ENCODE assay signal across 9 cellular contexts in genomic region chr16:30371248-30371816, GRCh38. TPM values are rescaled to one million over a fixed set of nuclear protein-coding genes. Genes with fewer than 3 reads are reported as not detected.
DNase-seq lines count a peak whose midpoint lies in the region; FAIRE-seq and TF ChIP-seq lines count a peak whose summit lies in the region.
"Had no signal": no experiment of that assay in that cellular context is flagged by ENCODE, and none has a peak within 500 bp of the region (broad histone marks: within the 10 kb centered on the region; RNA-seq: fewer than 3 reads in every experiment).

No MANE protein-coding gene starts in this region.

- peak overlapping the region; percentile 73 for H3K4me3 ChIP-seq in ACC112 (ENCODE audit: low read depth, low read length)
- peak overlapping the region; percentile 50 for H3K4me3 ChIP-seq in HUES6 (ENCODE audit: low read depth, low read length)
- H3K4me3 ChIP-seq in muscle layer of colon (ENCODE audit: low read depth in 1 of 2, low read length in 2 of 2), result peak overlapping the region; percentile 52 to 79
- no peak overlapping the region for H3K4me3 ChIP-seq in lower leg skin (ENCODE audit: low read depth, poor library complexity, severe bottlenecking)

- H3K9ac ChIP-seq in HUES6 (ENCODE audit: low read length), result no peak overlapping the region
- H3K9ac ChIP-seq in muscle layer of colon (ENCODE audit: low read length), result peak overlapping the region; percentile 7

- H3K36me3 ChIP-seq in ACC112 (ENCODE audit: insufficient read depth, low read length) (peaks cover 3% of the 10 kb centered on the region; the same call in 1 of the 2 replicates), HUES6 (ENCODE audit: control insufficient read depth, insufficient read depth, low read length) (no peaks in the 10 kb centered on the region), muscle layer of colon (ENCODE audit: insufficient read depth, low read length) (no peaks in the 10 kb centered on the region)

- H3K9me3 ChIP-seq in HUES6 (ENCODE audit: control insufficient read depth, insufficient read depth, low read depth, low read length), result no peaks in the 10 kb centered on the region
- no peaks in the 10 kb centered on the region for H3K9me3 ChIP-seq in muscle layer of colon (ENCODE audit: low read length)

- DNase-seq in caudate nucleus (lab: John Stamatoyannopoulos, UW) (no peak), lower leg skin (ENCODE audit: low spot score in 2 of 2) (no peak), frontal cortex (ENCODE audit: low spot score in 2 of 2) (no peak), cortex of kidney (lab: John Stamatoyannopoulos, UW) (no peak), iPS-NIHi11 (ENCODE audit: low spot score) (no peak)

- H3K27ac ChIP-seq in ACC112 (ENCODE audit: low read depth, low read length) (peak overlapping the region; percentile 28; the same call in 1 of the 2 replicates), HUES6 (ENCODE audit: low read depth, low read length) (no peak overlapping the region), caudate nucleus (ENCODE audit: low read depth, low read length) (peak overlapping the region; percentile 98), muscle layer of colon (ENCODE audit: low read depth, low read length) (peak overlapping the region; percentile 73)

- H3K4me1 ChIP-seq in ACC112 (ENCODE audit: control insufficient read depth, insufficient read depth, low read length, unreplicated experiment), result peaks cover 14% of the 10 kb centered on the region
- peaks cover 30% of the 10 kb centered on the region for H3K4me1 ChIP-seq in HUES6 (ENCODE audit: control insufficient read depth, insufficient read depth, low read length)
- peaks cover 27% of the 10 kb centered on the region for H3K4me1 ChIP-seq in muscle layer of colon (ENCODE audit: insufficient read depth, low read length)

- no peaks in the 10 kb centered on the region for H3K27me3 ChIP-seq in ACC112 (ENCODE audit: insufficient read depth, low read length)
- no peaks in the 10 kb centered on the region for H3K27me3 ChIP-seq in HUES6 (ENCODE audit: control insufficient read depth, insufficient read depth, low read length)
- no peaks in the 10 kb centered on the region for H3K27me3 ChIP-seq in muscle layer of colon (ENCODE audit: control insufficient read depth in 1 of 2, insufficient read depth in 2 of 2, low read length in 2 of 2)

- WGBS in lower leg skin, 2 donors, result 23 to 24% methylated on average over 11 of the region's 11 CpGs

- FAIRE-seq in frontal cortex (lab: Jason Lieb, UNC), result no peak

- TF ChIP-seq POLR2A in lower leg skin (IDR thresholded peaks at IDR 0.05), result no peak

- intact Hi-C loops in lower leg skin (cut with DNase I; ENCODE audit: low total_unique reads), result no loop called here

- peaks cover 37% of the 10 kb centered on the region for H3K79me2 ChIP-seq in ACC112 (ENCODE audit: control insufficient read depth, insufficient read depth, low read length, unreplicated experiment)

- no peak for TF ChIP-seq CTCF in lower leg skin (IDR thresholded peaks at IDR 0.05)

- H2AFZ ChIP-seq in ACC112 (ENCODE audit: low read length, unreplicated experiment), result no peak overlapping the region

RNA-seq across cellular contexts. Expression of gene TBC1D10B, which starts 1.0 kb away (rescaled TPM):
- total RNA-seq in lower leg skin, result 10 to 100 TPM; 33.2 to 51.8 (median 41.9) TPM
- total RNA-seq in frontal cortex, result 25.3 TPM

RNA-seq across cellular contexts. Expression of gene MYL11, which starts 3.3 kb away (rescaled TPM):
- total RNA-seq in lower leg skin, result 1 to 10 TPM in 1 of 4 donors, under 1 TPM in 1, not detected in 2; 0.79 to 2.1 TPM
- total RNA-seq in frontal cortex, result not detected
- total RNA-seq: T-helper 1 cell treated with Interleukin-12 subunit alpha and Interleukin-12 subunit beta and Interleukin-4 antibody, amounts not matched to agents 30 ng/mL and 1 ng/mL, for 36 hours had no signal

RNA-seq across cellular contexts. Expression of gene SEPTIN1, which starts 11.0 kb away (rescaled TPM):
- total RNA-seq in lower leg skin (1 to 10 TPM in 1 of 4 donors, under 1 TPM in 2, not detected in 1; 0.39 to 1.2 (median 0.91) TPM), frontal cortex (not detected)

RNA-seq across cellular contexts. Expression of gene CD2BP2, which starts 16.2 kb away (rescaled TPM):
- total RNA-seq in lower leg skin (10 to 100 TPM; 33.6 to 43.2 (median 38.5) TPM), frontal cortex (38.7 TPM)

RNA-seq across cellular contexts. Expression of gene ZNF48, which starts 23.9 kb away (rescaled TPM):
- 10 to 100 TPM in 3 of 4 donors, 1 to 10 TPM in 1; 8.3 to 15.6 (median 10.5) TPM for total RNA-seq in lower leg skin
- total RNA-seq in frontal cortex, result 39.9 TPM
